15 cellular contexts compared by ENCODE assay signal in the genomic region with DNA sequence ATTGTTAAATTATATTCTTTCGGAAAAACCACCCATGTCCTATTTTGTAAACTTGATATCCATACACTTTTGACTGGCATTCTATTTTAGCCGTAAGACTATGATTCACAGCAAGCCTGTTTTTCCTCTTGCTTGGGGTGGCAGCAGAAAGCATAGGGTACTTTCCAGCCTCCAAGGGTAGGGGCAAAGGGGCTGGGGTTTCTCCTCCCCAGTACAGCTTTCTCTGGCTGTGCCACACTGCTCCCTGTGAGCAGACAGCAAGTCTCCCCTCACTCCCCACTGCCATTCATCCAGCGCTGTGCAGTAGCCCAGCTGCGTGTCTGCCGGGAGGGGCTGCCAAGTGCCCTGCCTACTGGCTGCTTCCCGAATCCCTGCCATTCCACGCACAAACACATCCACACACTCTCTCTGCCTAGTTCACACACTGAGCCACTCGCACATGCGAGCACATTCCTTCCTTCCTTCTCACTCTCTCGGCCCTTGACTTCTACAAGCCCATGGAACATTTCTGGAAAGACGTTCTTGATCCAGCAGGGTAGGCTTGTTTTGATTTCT. TPM values are rescaled to one million over a fixed set of nuclear protein-coding genes. Genes with fewer than 3 reads are reported as not detected.
DNase-seq lines count a peak whose midpoint lies in the region; ATAC-seq and TF ChIP-seq lines count a peak whose summit lies in the region.
"Had no signal": no experiment of that assay in that cellular context is flagged by ENCODE, and none has a peak within 500 bp of the region (broad histone marks: within the 10 kb centered on the region; RNA-seq: fewer than 3 reads in every experiment).

No MANE protein-coding gene starts in this region.

- H4K5ac ChIP-seq in H9 (ENCODE audit: insufficient read length, low read depth, low read length) = no peak overlapping the region

- WGBS in H9 (ENCODE audit: extremely low coverage, insufficient read length, low lambda C conversion rate) = no CpG with 5 or more reads among the region's 11 CpGs
- 15% methylated on average over 11 of the region's 11 CpGs for WGBS in mammary epithelial cell (ENCODE audit: low coverage, missing lambda C conversion rate)

- no peak overlapping the region for H2BK12ac ChIP-seq in H9 (ENCODE audit: insufficient read length, low read depth, low read length)

- no peaks in the 10 kb centered on the region for H3K36me3 Mint-ChIP-seq in H9 (ENCODE audit: insufficient read depth in 1 of 3, low read depth in 3 of 3)
- no peaks in the 10 kb centered on the region for H3K36me3 Mint-ChIP-seq in activated T-helper 2 cell treated with anti-CD3 and anti-CD28 coated beads, Interferon-gamma antibody, Interleukin-2, Interleukin-4, amounts not matched to agents 10 μg/mL and 5 μg/mL and 100 μg/mL, durations not matched to agents 14 hours and 24 hours and 36 hours (ENCODE audit: low read depth)
- H3K36me3 Mint-ChIP-seq: CD4-positive, alpha-beta memory T cell had no signal

- H3K56ac ChIP-seq in H9 (ENCODE audit: insufficient read length, low read depth, low read length) = no peak overlapping the region

- dilution Hi-C loops in mammary epithelial cell (cut with HindIII; ENCODE audit: low sequenced_read_pairs) = no loop called here

- H3K27me3 Mint-ChIP-seq in H9 (ENCODE audit: low read depth) = peaks cover 74% of the 10 kb centered on the region
- peaks cover 58% of the 10 kb centered on the region for H3K27me3 Mint-ChIP-seq in activated T-helper 2 cell treated with anti-CD3 and anti-CD28 coated beads, Interferon-gamma antibody, Interleukin-2, Interleukin-4, amounts not matched to agents 10 μg/mL and 5 μg/mL and 100 μg/mL, durations not matched to agents 14 hours and 24 hours and 36 hours (ENCODE audit: low read depth)

- H3K27ac Mint-ChIP-seq in H9 = no peak overlapping the region; a peak in 1 of 7 replicates
- no peak overlapping the region for H3K27ac Mint-ChIP-seq in activated T-helper 2 cell treated with anti-CD3 and anti-CD28 coated beads, Interferon-gamma antibody, Interleukin-2, Interleukin-4, amounts not matched to agents 10 μg/mL and 5 μg/mL and 100 μg/mL, durations not matched to agents 14 hours and 24 hours and 36 hours
- H3K27ac Mint-ChIP-seq: activated CD4-positive, alpha-beta T cell treated with anti-CD3 and anti-CD28 coated beads for 36 hours; CD4-positive, alpha-beta memory T cell; IgD-negative memory B cell had no signal

- no peak overlapping the region for H3T11ph ChIP-seq in H9 (ENCODE audit: low read length)

- H2AFZ ChIP-seq in H9 (ENCODE audit: low read length) = no peak overlapping the region
- H2AFZ ChIP-seq in mammary epithelial cell (ENCODE audit: low read depth, low read length) = peak overlapping the region; percentile 75

- no peaks in the 10 kb centered on the region for H3K79me2 ChIP-seq in H9 (ENCODE audit: insufficient read depth, low read length)
- no peaks in the 10 kb centered on the region for H3K79me2 ChIP-seq in mammary epithelial cell (ENCODE audit: insufficient read depth, low read length)

- H3K79me1 ChIP-seq in H9 (ENCODE audit: insufficient read depth, low read depth, low read length, poor library complexity, severe bottlenecking) = no peaks in the 10 kb centered on the region

- no peaks in the 10 kb centered on the region for H4K20me1 ChIP-seq in H9 (ENCODE audit: control insufficient read depth, insufficient read depth, insufficient read length)
- H4K20me1 ChIP-seq in mammary epithelial cell (ENCODE audit: insufficient read depth, low read length) = no peaks in the 10 kb centered on the region

- H3K27me3 ChIP-seq in H9 (ENCODE audit: insufficient read depth, low read length) = peaks cover 25% of the 10 kb centered on the region
- H3K27me3 ChIP-seq in mammary epithelial cell (ENCODE audit: insufficient read depth, low read length) = peaks cover 13% of the 10 kb centered on the region
- peaks cover 35% of the 10 kb centered on the region for H3K27me3 ChIP-seq in lower lobe of right lung (ENCODE audit: low read depth)
- no peaks in the 10 kb centered on the region for H3K27me3 ChIP-seq in thoracic aorta (replicated peaks; ENCODE audit: insufficient read depth)

- no peak overlapping the region for H2BK120ac ChIP-seq in H9 (ENCODE audit: low read depth, low read length, poor library complexity, severe bottlenecking)

- no peak overlapping the region for H4K91ac ChIP-seq in H9 (ENCODE audit: insufficient read length, low read depth, low read length)

- DNase-seq in H9 (peak; percentile 29), mammary epithelial cell (no peak), lower lobe of right lung (no peak), thoracic aorta (ENCODE audit: low spot score) (no peak), SHP77 treated with DMSO at 0.1 percent for 48 hours (lab: John Stamatoyannopoulos, UW) (no peak), amniotic stem cell (lab: John Stamatoyannopoulos, UW) (no peak), SIG-M5 (lab: John Stamatoyannopoulos, UW) (no peak)
- DNase-seq in activated T-helper 2 cell treated with anti-CD3 and anti-CD28 coated beads, Interferon-gamma antibody, Interleukin-2, Interleukin-4, amounts not matched to agents 10 μg/mL and 5 μg/mL and 100 μg/mL, durations not matched to agents 14 hours and 24 hours and 36 hours (ENCODE audit: low spot score) = no peak
- DNase-seq: activated CD4-positive, alpha-beta T cell treated with anti-CD3 and anti-CD28 coated beads for 36 hours; activated T-cell treated with anti-CD3 and anti-CD28 coated beads, Interleukin-2, amount 50 U/mL, for 1 hour; CD4-positive, alpha-beta memory T cell; NCI-H446; T-helper 1 cell had no signal

- no peak overlapping the region for H2BK20ac ChIP-seq in H9 (ENCODE audit: low read depth, low read length, poor library complexity, severe bottlenecking)

- H3K27ac ChIP-seq in H9 (ENCODE audit: insufficient read length, low read depth, low read length) (no peak overlapping the region), mammary epithelial cell (ENCODE audit: insufficient read depth, low read depth, low read length) (no peak overlapping the region), lower lobe of right lung (no peak overlapping the region), thoracic aorta (peak overlapping the region; percentile 60 to 76)
- H3K27ac ChIP-seq: pancreas had no signal

- TF ChIP-seq CTCF in H9 (conservative IDR thresholded peaks at IDR 0.05) = no peak
- no peak for TF ChIP-seq CTCF in mammary epithelial cell (conservative IDR thresholded peaks at IDR 0.05 in 1 of 2, IDR thresholded peaks at IDR 0.05 in 1 of 2; ENCODE audit: extremely low read depth in 1 of 2, insufficient read depth in 1 of 2, low read depth in 1 of 2, low read length in 2 of 2)
- no peak for TF ChIP-seq CTCF in lower lobe of right lung (IDR thresholded peaks at IDR 0.05)
- no peak for TF ChIP-seq CTCF in thoracic aorta (IDR thresholded peaks at IDR 0.05)

- H3K4ac ChIP-seq in H9 (ENCODE audit: low read depth, low read length) = no peak overlapping the region

- H3K9me3 ChIP-seq in H9 (ENCODE audit: control insufficient read depth, low read depth, low read length) (no peaks in the 10 kb centered on the region), mammary epithelial cell (replicated peaks; ENCODE audit: insufficient read depth, low read length) (no peaks in the 10 kb centered on the region), lower lobe of right lung (no peaks in the 10 kb centered on the region), thoracic aorta (no peaks in the 10 kb centered on the region)
- H3K9me3 ChIP-seq: pancreas had no signal

- peaks cover 21% of the 10 kb centered on the region for H3K23me2 ChIP-seq in H9 (ENCODE audit: insufficient read length, low read depth, low read length, poor library complexity, severe bottlenecking)

- ATAC-seq in lower lobe of right lung = peak; percentile 19 to 26
- ATAC-seq in thoracic aorta (ENCODE audit: insufficient number of reproducible peaks, low FRiP score, low read depth) = peak; percentile 30
- ATAC-seq: activated CD4-positive, alpha-beta T cell treated with anti-CD3 and anti-CD28 coated beads for 36 hours; pancreas had no signal

- H3K4me1 ChIP-seq in H9 (ENCODE audit: insufficient read depth, low read length) = no peaks in the 10 kb centered on the region
- H3K4me1 ChIP-seq in mammary epithelial cell (ENCODE audit: insufficient read depth, low read length) = peaks cover 14% of the 10 kb centered on the region
- peaks cover 23% of the 10 kb centered on the region for H3K4me1 ChIP-seq in lower lobe of right lung
- H3K4me1 ChIP-seq in thoracic aorta (ENCODE audit: control insufficient read depth in 1 of 2, low read depth in 2 of 2) = peaks cover 11 to 43% of the 10 kb centered on the region in 2 donors

- H3K4me2 ChIP-seq in H9 (ENCODE audit: insufficient read depth, insufficient read length, low read length) (no peak overlapping the region), mammary epithelial cell (ENCODE audit: insufficient read depth, low read depth, low read length) (peak overlapping the region; percentile 57)

- H3K36me3 ChIP-seq in mammary epithelial cell (ENCODE audit: insufficient read depth, low read length) (no peaks in the 10 kb centered on the region), lower lobe of right lung (no peaks in the 10 kb centered on the region), thoracic aorta (no peaks in the 10 kb centered on the region)
- H3K36me3 ChIP-seq: pancreas had no signal

- H2AK5ac ChIP-seq in H9 (ENCODE audit: insufficient read length, low read length) = no peak overlapping the region

- in situ Hi-C loops in mammary epithelial cell (cut with MboI; ENCODE audit: low sequenced_read_pairs in 2 of 2) = no loop called here

- intact Hi-C loops in mammary epithelial cell (cut with micrococcal nuclease) (no loop called here), lower lobe of right lung (cut with DNase I) (no loop called here)
- intact Hi-C loops in activated T-helper 2 cell treated with anti-CD3 and anti-CD28 coated beads, Interferon-gamma antibody, Interleukin-2, Interleukin-4, amounts not matched to agents 10 μg/mL and 5 μg/mL and 100 μg/mL, durations not matched to agents 14 hours and 24 hours and 36 hours (cut with micrococcal nuclease) = no loop called here

- no peaks in the 10 kb centered on the region; a peak in 2 of 5 replicates for H3K9me3 Mint-ChIP-seq in H9
- no peaks in the 10 kb centered on the region for H3K9me3 Mint-ChIP-seq in activated T-helper 2 cell treated with anti-CD3 and anti-CD28 coated beads, Interferon-gamma antibody, Interleukin-2, Interleukin-4, amounts not matched to agents 10 μg/mL and 5 μg/mL and 100 μg/mL, durations not matched to agents 14 hours and 24 hours and 36 hours

- H3K14ac ChIP-seq in H9 (ENCODE audit: insufficient read depth, low read length) = 0 out of 2 replicates have a peak overlapping the region, but pooled peaks have one; percentile 37

- H3K18ac ChIP-seq in H9 (ENCODE audit: insufficient read length, low read depth, low read length) = no peak overlapping the region

- H3K4me3 Mint-ChIP-seq in H9 = no peak overlapping the region
- no peak overlapping the region for H3K4me3 Mint-ChIP-seq in activated T-helper 2 cell treated with anti-CD3 and anti-CD28 coated beads, Interferon-gamma antibody, Interleukin-2, Interleukin-4, amounts not matched to agents 10 μg/mL and 5 μg/mL and 100 μg/mL, durations not matched to agents 14 hours and 24 hours and 36 hours (ENCODE audit: low read depth)
- H3K4me3 Mint-ChIP-seq: activated CD4-positive, alpha-beta T cell treated with anti-CD3 and anti-CD28 coated beads for 36 hours; CD4-positive, alpha-beta memory T cell had no signal

- no peak overlapping the region for H3K4me3 ChIP-seq in mammary epithelial cell (replicated peaks in 1 of 3; ENCODE audit: insufficient read depth in 1 of 3, low read depth in 2 of 3, low read length in 3 of 3)
- H3K4me3 ChIP-seq in lower lobe of right lung = no peak overlapping the region
- peak overlapping the region; percentile 61 for H3K4me3 ChIP-seq in thoracic aorta
- H3K4me3 ChIP-seq: pancreas had no signal

- no peak overlapping the region for H2BK15ac ChIP-seq in H9 (ENCODE audit: low read depth, low read length)

- H4K8ac ChIP-seq in H9 (replicated peaks; ENCODE audit: insufficient read length, low read depth, low read length) = no peak overlapping the region

- BruUV-seq in mammary epithelial cell (replicated peaks; lab: Mats Ljungman, UMichigan) = no TSS peak

- CTCF ChIA-PET in mammary epithelial cell (lab: Charles Lee; ENCODE audit: low non-redundant PET) = no interaction called here

- H3K4me1 Mint-ChIP-seq in H9 = peaks cover 21% of the 10 kb centered on the region in 2 experiments
- H3K4me1 Mint-ChIP-seq in activated T-helper 2 cell treated with anti-CD3 and anti-CD28 coated beads, Interferon-gamma antibody, Interleukin-2, Interleukin-4, amounts not matched to agents 10 μg/mL and 5 μg/mL and 100 μg/mL, durations not matched to agents 14 hours and 24 hours and 36 hours (ENCODE audit: low read depth) = peaks cover 6% of the 10 kb centered on the region

- H3K23ac ChIP-seq in H9 (ENCODE audit: insufficient read length, low read depth, low read length) = no peak overlapping the region

- H3K9ac ChIP-seq in H9 (ENCODE audit: extremely low read depth, insufficient read length, low read length) = no peak overlapping the region
- no peak overlapping the region for H3K9ac ChIP-seq in mammary epithelial cell (ENCODE audit: insufficient read depth, low read length)

- H2BK5ac ChIP-seq in H9 (ENCODE audit: insufficient read length, low read length) = no peak overlapping the region

RNA-seq across cellular contexts. Expression of a gene that starts 2.1 kb away (rescaled TPM):
- total RNA-seq in H9 (2021) (not detected in 2 replicates), mammary epithelial cell (under 1 TPM; 0.33 to 0.38 TPM), lower lobe of right lung (3.7 TPM), thoracic aorta (1 to 10 TPM; 4.9 TPM)
- polyA plus RNA-seq in mammary epithelial cell = 0.44 TPM
- not detected for polyA minus RNA-seq in mammary epithelial cell
- not detected in 2 replicates for total RNA-seq in activated T-helper 2 cell treated with anti-CD3 and anti-CD28 coated beads, Interferon-gamma antibody, Interleukin-2, Interleukin-4, amounts not matched to agents 10 μg/mL and 5 μg/mL and 100 μg/mL, durations not matched to agents 14 hours and 24 hours and 36 hours

Comparison
In these comparisons a context has a peak if more than half of its experiments do, and no peak if none do; other contexts are left out.
1. H3K27ac ChIP-seq: peak in thoracic aorta (2 of 2); none in H9 (single experiment), mammary epithelial cell (single experiment) and lower lobe of right lung (single experiment).